In the genomic region with DNA sequence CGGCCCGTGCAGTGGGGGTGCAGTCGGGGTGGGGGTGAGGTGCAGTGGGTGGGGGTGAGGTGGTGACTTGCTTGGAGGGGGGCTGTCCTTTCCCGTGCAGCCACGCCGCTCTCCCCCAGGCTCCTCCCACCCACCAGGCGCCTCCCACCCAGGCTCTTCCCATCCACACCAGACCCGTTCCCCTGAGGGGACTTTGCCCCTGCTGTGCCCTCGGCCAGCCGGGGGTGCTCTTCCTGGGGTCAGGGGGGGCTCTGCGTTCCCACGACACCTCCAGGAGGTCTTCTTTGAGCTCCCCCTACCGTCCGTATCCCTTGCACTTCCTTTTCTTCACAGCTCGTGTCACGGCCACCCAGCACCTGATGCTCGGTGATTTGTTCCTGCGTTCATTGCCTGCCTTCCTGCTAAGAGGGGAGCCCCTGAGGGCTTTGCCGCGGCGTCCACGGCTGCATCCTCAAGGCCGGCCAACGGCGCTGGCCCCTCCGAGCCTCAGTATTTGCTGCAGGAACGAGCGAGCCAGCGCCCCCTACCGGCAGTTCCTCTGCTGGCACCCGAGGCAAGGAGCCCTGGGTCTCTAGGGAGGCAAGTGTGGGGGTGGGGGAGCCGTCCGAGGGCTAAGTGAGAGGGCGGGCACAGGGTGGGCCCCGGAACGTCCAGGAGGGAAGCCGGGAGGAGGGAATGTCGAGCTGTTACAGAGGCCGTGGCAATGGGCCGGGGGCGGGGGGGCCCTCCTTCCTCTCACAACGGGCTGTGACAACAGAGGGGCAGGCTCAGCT, we compare ENCODE assay signal across 8 cellular contexts. TPM values are rescaled to one million over a fixed set of nuclear protein-coding genes. Genes with fewer than 3 reads are reported as not detected.
DNase-seq lines count a peak whose midpoint lies in the region; ATAC-seq and TF ChIP-seq lines count a peak whose summit lies in the region.

No MANE protein-coding gene starts in this region.

- H3K9me3 ChIP-seq in OCI-LY1 (ENCODE audit: low read length) = no peaks in the 10 kb centered on the region
- no peaks in the 10 kb centered on the region for H3K9me3 ChIP-seq in mucosa of rectum (ENCODE audit: control insufficient read depth in 2 of 2, low read length in 2 of 2)

- H3K36me3 ChIP-seq in OCI-LY1 (ENCODE audit: insufficient read depth, low read length) (no peaks in the 10 kb centered on the region), mucosa of rectum (ENCODE audit: control insufficient read depth in 2 of 2, insufficient read depth in 2 of 2, low read length in 2 of 2) (no peaks in the 10 kb centered on the region)

- no peak for ATAC-seq in HG03342 (IDR thresholded peaks at IDR 0.05; ENCODE audit: unreplicated experiment)

- DNase-seq in AG04449 (ENCODE audit: low read depth, low spot score) = peak; percentile 3
- DNase-seq in H4 (ENCODE audit: low spot score) = peak; percentile 61
- peak; percentile 71 for DNase-seq in activated T-cell treated with anti-CD3 and anti-CD28 coated beads for 1 hour (ENCODE audit: low read depth)
- peak; percentile 14 for DNase-seq in epithelial cell of esophagus (ENCODE audit: low read depth)
- peak; percentile 66 for DNase-seq in stimulated activated CD8-positive, alpha-beta memory T cell treated with anti-CD3 and anti-CD28 coated beads, Interleukin-4, amount 100 ng/mL, for 24 hours (ENCODE audit: low read depth)

- H3K4me2 ChIP-seq in OCI-LY1 (ENCODE audit: low read length) = peak overlapping the region; percentile 64

- POLR2A ChIA-PET in AG04449 (lab: Yijun Ruan, JAX) = no interaction called here

- peak overlapping the region; percentile 48 for H3K4me3 ChIP-seq in AG04449 (ENCODE audit: low read depth, low read length)
- H3K4me3 ChIP-seq in OCI-LY1 (ENCODE audit: low read depth, low read length, poor library complexity, severe bottlenecking) = peak overlapping the region; percentile 54
- peak overlapping the region; percentile 1 for H3K4me3 ChIP-seq in epithelial cell of esophagus (ENCODE audit: low read length)
- H3K4me3 ChIP-seq in mucosa of rectum (ENCODE audit: low read length in 2 of 2) = peak overlapping the region; percentile 48 to 52

- H3K9me2 ChIP-seq in OCI-LY1 (ENCODE audit: low read depth, low read length) = no peaks in the 10 kb centered on the region

- H3K9ac ChIP-seq in OCI-LY1 (ENCODE audit: low read length) = peak overlapping the region; percentile 25; the same call in 1 of the 2 replicates
- H3K9ac ChIP-seq in mucosa of rectum (ENCODE audit: low read depth in 1 of 2, low read length in 2 of 2) = no peak overlapping the region

- H3K79me2 ChIP-seq in OCI-LY1 (ENCODE audit: insufficient read depth, low read length) = no peaks in the 10 kb centered on the region

- H3F3A ChIP-seq in OCI-LY1 (ENCODE audit: insufficient read depth, low read length) = no peaks in the 10 kb centered on the region

- H3K27ac ChIP-seq in OCI-LY1 (ENCODE audit: low read depth, low read length, poor library complexity, severe bottlenecking) (no peak overlapping the region), mucosa of rectum (ENCODE audit: low read depth in 2 of 2, low read length in 2 of 2) (no peak overlapping the region)

- CTCF ChIA-PET in AG04449 (lab: Yijun Ruan, JAX) = interaction anchor here (0.6 to 6.7 kb wide), 35 partner anchors 8 to 333 kb away, joined by 3 to 66 read pairs (median 4); a partner anchor contains a TSS

- H3K4me1 ChIP-seq in OCI-LY1 (ENCODE audit: insufficient read depth, low read length, severe bottlenecking) (no peaks in the 10 kb centered on the region), mucosa of rectum (ENCODE audit: control insufficient read depth in 2 of 2, insufficient read depth in 2 of 2, low read length in 2 of 2) (peaks cover 0 to 3% of the 10 kb centered on the region in 2 donors)

- 0 out of 2 replicates have a peak overlapping the region, but pooled peaks have one; percentile 7 for H2AFZ ChIP-seq in OCI-LY1 (ENCODE audit: low read length)

- no peaks in the 10 kb centered on the region for H4K20me1 ChIP-seq in OCI-LY1 (ENCODE audit: insufficient read depth, low read length)

- H3K27me3 ChIP-seq in OCI-LY1 (ENCODE audit: insufficient read depth, low read length) = peaks cover 11% of the 10 kb centered on the region; the same call in 1 of the 2 replicates
- H3K27me3 ChIP-seq in mucosa of rectum (ENCODE audit: control insufficient read depth in 2 of 2, insufficient read depth in 2 of 2, low read length in 2 of 2) = peaks cover 20 to 28% of the 10 kb centered on the region in 2 donors

- TF ChIP-seq CTCF in AG04449 (IDR thresholded peaks at IDR 0.05; ENCODE audit: insufficient read depth, low read length, missing control alignments) (peak; percentile 90), OCI-LY1 (IDR thresholded peaks at IDR 0.05; ENCODE audit: low read length) (peak; percentile 100), epithelial cell of esophagus (IDR thresholded peaks at IDR 0.05; ENCODE audit: insufficient read depth, low read depth, low read length, missing control alignments) (peak; percentile 62)

RNA-seq across cellular contexts. Expression of a gene that starts 11.8 kb away (rescaled TPM):
- 15.2 and 19.0 TPM in 2 replicates for total RNA-seq in H4 (2014; rRNA removed; shearing (Covaris generic))

RNA-seq across cellular contexts. Expression of a gene that starts 42.7 kb away (rescaled TPM):
- total RNA-seq in H4 (2014; rRNA removed; shearing (Covaris generic)) = not detected in 2 replicates

RNA-seq across cellular contexts. Expression of a gene that starts 45.4 kb away (rescaled TPM):
- 28.7 and 60.6 TPM in 2 replicates for total RNA-seq in H4 (2014; rRNA removed; shearing (Covaris generic))

Comparison
In these comparisons a context has a peak if more than half of its experiments do, and no peak if none do; other contexts are left out.
1. DNase-seq: peak in every context shown above with its lines; median percentile 71 in activated T-cell treated with anti-CD3 and anti-CD28 coated beads for 1 hour; 66 in stimulated activated CD8-positive, alpha-beta memory T cell treated with anti-CD3 and anti-CD28 coated beads, Interleukin-4, amount 100 ng/mL, for 24 hours; 61 in H4; 14 in epithelial cell of esophagus; 3 in AG04449.
2. H3K4me3 ChIP-seq: peak in every context shown above with its lines; median percentile 54 in OCI-LY1; 50 in mucosa of rectum; 48 in AG04449; 1 in epithelial cell of esophagus.